In the genomic region with DNA sequence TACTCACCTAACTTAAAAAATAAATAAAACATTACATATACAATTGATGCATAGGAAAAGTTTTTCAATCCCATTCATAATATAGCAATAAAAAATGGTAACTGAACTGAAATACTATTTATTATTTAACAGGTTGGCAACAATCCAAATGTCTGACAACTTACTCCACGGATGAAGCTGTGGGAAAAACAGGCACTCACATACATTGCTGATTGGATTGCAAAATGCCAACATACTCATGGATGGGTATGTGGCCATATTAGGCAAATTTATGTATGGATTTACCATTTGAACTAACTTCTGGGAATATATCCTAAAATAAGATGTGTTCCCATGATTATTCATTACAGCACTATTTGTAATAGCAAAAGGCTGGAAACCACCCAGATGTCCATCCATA, we compare ENCODE assay signal across 1 cellular context.
TF ChIP-seq lines count a peak whose summit lies in the region.

No MANE protein-coding gene starts in this region.

TF ChIP-seq in SK-N-SH treated with all-trans-retinoic acid at 6 μM for 48 hours, 23 proteins besides CTCF, POLR2A, EP300 and RAD21 (continued from another document):
- TF ChIP-seq, protein P1, sequence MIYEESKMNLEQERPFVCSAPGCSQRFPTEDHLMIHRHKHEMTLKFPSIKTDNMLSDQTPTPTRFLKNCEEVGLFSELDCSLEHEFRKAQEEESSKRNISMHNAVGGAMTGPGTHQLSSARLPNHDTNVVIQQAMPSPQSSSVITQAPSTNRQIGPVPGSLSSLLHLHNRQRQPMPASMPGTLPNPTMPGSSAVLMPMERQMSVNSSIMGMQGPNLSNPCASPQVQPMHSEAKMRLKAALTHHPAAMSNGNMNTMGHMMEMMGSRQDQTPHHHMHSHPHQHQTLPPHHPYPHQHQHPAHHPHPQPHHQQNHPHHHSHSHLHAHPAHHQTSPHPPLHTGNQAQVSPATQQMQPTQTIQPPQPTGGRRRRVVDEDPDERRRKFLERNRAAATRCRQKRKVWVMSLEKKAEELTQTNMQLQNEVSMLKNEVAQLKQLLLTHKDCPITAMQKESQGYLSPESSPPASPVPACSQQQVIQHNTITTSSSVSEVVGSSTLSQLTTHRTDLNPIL (CRISPR knock-in tag; IDR thresholded peaks at IDR 0.05; ENCODE audit: low read depth) = no peak
- TF ChIP-seq SNAI2 (CRISPR knock-in tag; IDR thresholded peaks at IDR 0.05) = no peak
- TF ChIP-seq GLIS3 (CRISPR knock-in tag; IDR thresholded peaks at IDR 0.05) = no peak
- TF ChIP-seq OSR1 (CRISPR knock-in tag; IDR thresholded peaks at IDR 0.05) = no peak
